ENCODE assay signal across 30 cellular contexts in the genomic region with DNA sequence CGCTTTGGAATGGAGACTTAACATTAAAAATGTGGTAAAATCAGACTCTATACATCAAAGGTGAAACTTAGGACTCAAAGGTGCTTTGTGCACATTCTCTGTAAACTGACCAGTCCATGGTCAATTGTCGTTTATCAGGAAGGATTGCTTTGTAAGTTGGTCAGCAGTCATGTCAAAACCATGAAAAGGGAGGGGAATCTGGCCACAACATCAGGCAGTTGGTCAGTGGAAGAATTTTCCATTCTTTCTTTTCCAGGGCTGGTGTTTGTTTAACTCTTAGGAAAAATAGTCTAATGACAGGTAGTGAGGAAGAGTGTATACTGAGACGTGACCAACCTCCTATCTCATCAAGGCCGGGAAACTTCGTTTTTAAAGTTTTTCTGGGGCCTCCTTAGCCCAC.
"Had no signal": no experiment of that assay in that cellular context is flagged by ENCODE, and none has a peak within 500 bp of the region (broad histone marks: within the 10 kb centered on the region; RNA-seq: fewer than 3 reads in every experiment).

No MANE protein-coding gene starts in this region.

- H3K27ac ChIP-seq: brain microvascular endothelial cell, coronary artery, dorsolateral prefrontal cortex, gastroesophageal sphincter, ovary, prostate gland, tibial nerve, VCaP had no signal

- DNase-seq: activated CD4-positive, alpha-beta memory T cell treated with anti-CD3 and anti-CD28 coated beads for 36 hours; activated CD4-positive, alpha-beta T cell treated with anti-CD3 and anti-CD28 coated beads for 4 hours; activated CD8-positive, alpha-beta memory T cell treated with anti-CD3 and anti-CD28 coated beads, Interleukin-2, amount 50 U/mL, for 4 hours; activated gamma-delta T cell treated with Interleukin-2 at 50 U/mL for 16 hours; activated naive CD4-positive, alpha-beta T cell treated with anti-CD3 and anti-CD28 coated beads, Interleukin-2, amount 50 U/mL, for 16 hours; activated T-cell treated with anti-CD3 and anti-CD28 coated beads, Interleukin-2, amount 50 U/mL, for 24 hours; amygdala; brain microvascular endothelial cell; dorsolateral prefrontal cortex; effector memory CD4-positive, alpha-beta T cell; head of caudate nucleus; hippocampal formation; left cardiac atrium; left ventricle myocardium superior; naive thymus-derived CD4-positive, alpha-beta T cell; ovary; stimulated activated CD4-positive, alpha-beta T cell treated with anti-CD3 and anti-CD28 coated beads, Interleukin-15, amount 100 ng/mL, for 24 hours; stimulated activated CD4-positive, alpha-beta T cell treated with anti-CD3 and anti-CD28 coated beads, Interleukin-2, amount 100 ng/mL, for 24 hours; stimulated activated naive CD4-positive, alpha-beta T cell; SW 1271; T-helper 9 cell had no signal

- H3K9me3 ChIP-seq: gastroesophageal sphincter, ovary, prostate gland, tibial nerve had no signal

- FAIRE-seq: keratinocyte, TTC549 had no signal

- H3K27me3 Mint-ChIP-seq: activated CD4-positive, alpha-beta memory T cell treated with anti-CD3 and anti-CD28 coated beads for 36 hours; activated T-cell treated with anti-CD3 and anti-CD28 coated beads, Interleukin-2, amount 50 U/mL, for 24 hours; activated T-helper 17 cell treated with anti-CD3 and anti-CD28 coated beads, Interleukin-2, amount 50 U/mL, for 72 hours; naive thymus-derived CD4-positive, alpha-beta T cell had no signal

- H3K4me3 ChIP-seq: coronary artery, dorsolateral prefrontal cortex, gastroesophageal sphincter, ovary, prostate gland, tibial nerve had no signal

- H3K27ac Mint-ChIP-seq: activated CD4-positive, alpha-beta memory T cell treated with anti-CD3 and anti-CD28 coated beads for 36 hours; activated T-cell treated with anti-CD3 and anti-CD28 coated beads, Interleukin-2, amount 50 U/mL, for 24 hours; activated T-helper 17 cell treated with anti-CD3 and anti-CD28 coated beads, Interleukin-2, amount 50 U/mL, for 72 hours; T-helper 1 cell treated with Interleukin-12 subunit alpha and Interleukin-12 subunit beta and Interleukin-4 antibody, amounts not matched to agents 30 μg/mL and 1 μg/mL, for 36 hours had no signal

- H3K9me3 Mint-ChIP-seq: activated CD4-positive, alpha-beta memory T cell treated with anti-CD3 and anti-CD28 coated beads for 36 hours; activated T-cell treated with anti-CD3 and anti-CD28 coated beads, Interleukin-2, amount 50 U/mL, for 24 hours; activated T-helper 17 cell treated with anti-CD3 and anti-CD28 coated beads, Interleukin-2, amount 50 U/mL, for 72 hours; naive thymus-derived CD4-positive, alpha-beta T cell; T-helper 1 cell treated with Interleukin-12 subunit alpha and Interleukin-12 subunit beta and Interleukin-4 antibody, amounts not matched to agents 30 μg/mL and 1 μg/mL, for 36 hours had no signal

- ATAC-seq: activated T-helper 17 cell treated with anti-CD3 and anti-CD28 coated beads, Interleukin-2, amount 50 U/mL, for 72 hours; gastroesophageal sphincter; left cardiac atrium; left ventricle myocardium superior; naive thymus-derived CD4-positive, alpha-beta T cell had no signal

- H3K4me1 ChIP-seq: gastroesophageal sphincter, prostate gland, tibial nerve had no signal

- H3K4me3 Mint-ChIP-seq: activated CD4-positive, alpha-beta memory T cell treated with anti-CD3 and anti-CD28 coated beads for 36 hours; activated T-cell treated with anti-CD3 and anti-CD28 coated beads, Interleukin-2, amount 50 U/mL, for 24 hours; activated T-helper 17 cell treated with anti-CD3 and anti-CD28 coated beads, Interleukin-2, amount 50 U/mL, for 72 hours; naive thymus-derived CD4-positive, alpha-beta T cell; T-helper 1 cell treated with Interleukin-12 subunit alpha and Interleukin-12 subunit beta and Interleukin-4 antibody, amounts not matched to agents 30 μg/mL and 1 μg/mL, for 36 hours had no signal
